Comparison of ENCODE assay signal across 33 cellular contexts in the genomic region with DNA sequence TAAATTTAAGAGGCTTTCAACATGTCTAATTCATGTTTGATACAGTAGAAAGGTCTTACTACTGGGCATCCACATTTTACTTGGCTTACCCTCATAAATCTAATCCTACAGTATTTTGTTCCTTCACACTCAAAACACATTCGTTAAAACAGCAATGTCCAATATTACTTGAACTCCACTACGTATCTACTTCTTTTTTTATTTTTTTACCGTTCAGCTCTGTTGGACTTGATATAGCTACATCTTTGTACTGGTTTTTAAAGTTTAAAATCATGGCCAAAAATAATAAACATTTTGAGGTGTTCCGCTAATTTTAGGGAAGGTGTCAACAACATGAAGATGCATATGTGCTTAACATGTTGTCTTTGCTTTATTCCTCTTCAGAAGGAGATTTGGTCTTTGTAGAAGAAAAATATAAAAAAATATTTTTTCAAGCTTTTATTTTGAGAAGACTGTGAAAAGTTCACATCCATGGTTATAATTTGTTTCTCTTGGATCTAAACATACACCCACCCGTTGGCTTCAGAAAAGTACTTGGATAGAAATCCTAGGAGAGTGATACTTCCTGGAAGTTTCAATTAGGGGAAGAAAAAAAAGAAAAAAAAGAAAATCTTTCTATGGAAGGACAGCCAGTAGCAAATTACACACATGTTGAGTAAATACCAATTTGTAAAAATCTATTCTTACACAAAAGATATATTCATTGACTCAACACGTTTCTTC.
"Had no signal": no experiment of that assay in that cellular context is flagged by ENCODE, and none has a peak within 500 bp of the region (broad histone marks: within the 10 kb centered on the region; RNA-seq: fewer than 3 reads in every experiment).

No MANE protein-coding gene starts in this region.

- H3K4me3 ChIP-seq: esophagus squamous epithelium, gastrocnemius medialis, lung, ovary, smooth muscle cell, thyroid gland, upper lobe of left lung, vagina had no signal

- H3K27me3 Mint-ChIP-seq: activated CD8-positive, alpha-beta T cell treated with anti-CD3 and anti-CD28 coated beads for 36 hours; activated T-helper 17 cell treated with anti-CD3 and anti-CD28 coated beads, Interleukin-2, amount 50 U/mL, for 72 hours; dendritic cell treated with granulocyte-macrophage colony-stimulating factor and Interleukin-4, amounts not matched to agents 40 ng/mL and 50 ng/mL, for 4 days; stimulated activated memory B cell treated with anti-CD40 and anti-IgM and Interleukin-4, amounts not matched to agents 10 μg/mL and 1 μg/mL and 100 μg/mL, for 72 hours; stimulated activated naive CD8-positive, alpha-beta T cell treated with anti-CD3 and anti-CD28 coated beads, Interleukin-15, amount 100 ng/mL, for 72 hours; T-helper 17 cell had no signal

- H3K4me1 Mint-ChIP-seq: activated T-helper 17 cell treated with anti-CD3 and anti-CD28 coated beads, Interleukin-2, amount 50 U/mL, for 72 hours; immature natural killer cell; natural killer cell; stimulated activated memory B cell treated with anti-CD40 and anti-IgM and Interleukin-4, amounts not matched to agents 10 μg/mL and 1 μg/mL and 100 μg/mL, for 72 hours; stimulated activated naive CD8-positive, alpha-beta T cell treated with anti-CD3 and anti-CD28 coated beads, Interleukin-15, amount 100 ng/mL, for 72 hours; T-helper 17 cell had no signal

- H3K4me2 ChIP-seq: smooth muscle cell had no signal

- H3K9me3 ChIP-seq: esophagus squamous epithelium, gastrocnemius medialis, ovary, thyroid gland, upper lobe of left lung, vagina had no signal

- H3K27ac Mint-ChIP-seq: activated CD8-positive, alpha-beta T cell treated with anti-CD3 and anti-CD28 coated beads for 36 hours; activated T-helper 17 cell treated with anti-CD3 and anti-CD28 coated beads, Interleukin-2, amount 50 U/mL, for 72 hours; dendritic cell treated with granulocyte-macrophage colony-stimulating factor and Interleukin-4, amounts not matched to agents 40 ng/mL and 50 ng/mL, for 4 days; immature natural killer cell; natural killer cell; progenitor cell of endocrine pancreas; stimulated activated memory B cell treated with anti-CD40 and anti-IgM and Interleukin-4, amounts not matched to agents 10 μg/mL and 1 μg/mL and 100 μg/mL, for 72 hours; stimulated activated naive CD8-positive, alpha-beta T cell treated with anti-CD3 and anti-CD28 coated beads, Interleukin-15, amount 100 ng/mL, for 72 hours; T-helper 17 cell had no signal

- ATAC-seq: activated CD8-positive, alpha-beta T cell treated with anti-CD3 and anti-CD28 coated beads for 36 hours; activated T-cell treated with anti-CD3 and anti-CD28 coated beads, Interleukin-2, amount 50 U/mL, for 4 hours; activated T-helper 17 cell treated with anti-CD3 and anti-CD28 coated beads, Interleukin-2, amount 50 U/mL, for 72 hours; gastrocnemius medialis; left lobe of liver; natural killer cell; stimulated activated memory B cell treated with anti-CD40 and anti-IgM and Interleukin-4, amounts not matched to agents 10 μg/mL and 1 μg/mL and 100 μg/mL, for 72 hours; stimulated activated naive CD8-positive, alpha-beta T cell treated with anti-CD3 and anti-CD28 coated beads, Interleukin-15, amount 100 ng/mL, for 72 hours; T-helper 17 cell had no signal

- H3K36me3 ChIP-seq: esophagus squamous epithelium, gastrocnemius medialis, ovary, thyroid gland, upper lobe of left lung, vagina had no signal

- DNase-seq: activated CD4-positive, alpha-beta T cell treated with anti-CD3 and anti-CD28 coated beads, Interleukin-2, amount 50 U/mL, for 1 hour; activated CD8-positive, alpha-beta T cell treated with anti-CD3 and anti-CD28 coated beads for 36 hours; activated gamma-delta T cell treated with Interleukin-2 at 50 U/mL for 16 hours; activated naive CD4-positive, alpha-beta T cell treated with anti-CD3 and anti-CD28 coated beads, Interleukin-2, amount 50 U/mL, for 16 hours; activated T-cell treated with anti-CD3 and anti-CD28 coated beads, Interleukin-2, amount 50 U/mL, for 4 hours; amniotic stem cell; central memory CD4-positive, alpha-beta T cell; esophagus squamous epithelium; gastrocnemius medialis; glutamatergic neuron; hippocampal formation; immature natural killer cell; mesendoderm; natural killer cell; ovary; stimulated activated CD4-positive, alpha-beta T cell treated with anti-CD3 and anti-CD28 coated beads, Interleukin-1b, Interleukin-23, amount 100 ng/mL, for 48 hours; stimulated activated CD4-positive, alpha-beta T cell treated with anti-CD3 and anti-CD28 coated beads, Interleukin-4, amount 100 ng/mL, for 4 hours; stimulated activated CD8-positive, alpha-beta memory T cell treated with anti-CD3 and anti-CD28 coated beads, Interleukin-4, amount 100 ng/mL, for 48 hours; stimulated activated naive CD8-positive, alpha-beta T cell treated with anti-CD3 and anti-CD28 coated beads, Interleukin-15, amount 100 ng/mL, for 72 hours; substantia nigra; T-helper 17 cell; T1000; thyroid gland; upper lobe of left lung had no signal

- H3K4me1 ChIP-seq: gastrocnemius medialis, thyroid gland, vagina had no signal

- H3K27ac ChIP-seq: epithelial cell of prostate, esophagus squamous epithelium, gastrocnemius medialis, ovary, thyroid gland, upper lobe of left lung, vagina had no signal

- H3K36me3 Mint-ChIP-seq: immature natural killer cell, natural killer cell had no signal

- H3K9me3 Mint-ChIP-seq: activated CD8-positive, alpha-beta T cell treated with anti-CD3 and anti-CD28 coated beads for 36 hours; activated T-cell treated with anti-CD3 and anti-CD28 coated beads, Interleukin-2, amount 50 U/mL, for 4 hours; activated T-helper 17 cell treated with anti-CD3 and anti-CD28 coated beads, Interleukin-2, amount 50 U/mL, for 72 hours; dendritic cell treated with granulocyte-macrophage colony-stimulating factor and Interleukin-4, amounts not matched to agents 40 ng/mL and 50 ng/mL, for 4 days; natural killer cell had no signal

- H3K4me3 Mint-ChIP-seq: activated CD8-positive, alpha-beta T cell treated with anti-CD3 and anti-CD28 coated beads for 36 hours; activated T-cell treated with anti-CD3 and anti-CD28 coated beads, Interleukin-2, amount 50 U/mL, for 4 hours; activated T-helper 17 cell treated with anti-CD3 and anti-CD28 coated beads, Interleukin-2, amount 50 U/mL, for 72 hours; dendritic cell treated with granulocyte-macrophage colony-stimulating factor and Interleukin-4, amounts not matched to agents 40 ng/mL and 50 ng/mL, for 4 days; immature natural killer cell; natural killer cell; stimulated activated memory B cell treated with anti-CD40 and anti-IgM and Interleukin-4, amounts not matched to agents 10 μg/mL and 1 μg/mL and 100 μg/mL, for 72 hours; stimulated activated naive CD8-positive, alpha-beta T cell treated with anti-CD3 and anti-CD28 coated beads, Interleukin-15, amount 100 ng/mL, for 72 hours; T-helper 17 cell had no signal

- H3K27me3 ChIP-seq: esophagus squamous epithelium, gastrocnemius medialis, ovary, thyroid gland, upper lobe of left lung, vagina had no signal
